In genomic region chr7:64907641-64908326, GRCh38 we compare ENCODE assay signal across 12 cellular contexts. TPM values are rescaled to one million over a fixed set of nuclear protein-coding genes. Genes with fewer than 3 reads are reported as not detected.
DNase-seq lines count a peak whose midpoint lies in the region; ATAC-seq and TF ChIP-seq lines count a peak whose summit lies in the region.
"Had no signal": no experiment of that assay in that cellular context is flagged by ENCODE, and none has a peak within 500 bp of the region (broad histone marks: within the 10 kb centered on the region; RNA-seq: fewer than 3 reads in every experiment).

No MANE protein-coding gene starts in this region.

- H3K4me1 Mint-ChIP-seq in stimulated activated naive CD8-positive, alpha-beta T cell treated with anti-CD3 and anti-CD28 coated beads, Interleukin-15, Interleukin-2, amounts not matched to agents 100 ng/mL and 50 ng/mL, for 24 hours (ENCODE audit: low read depth): peaks cover 63% of the 10 kb centered on the region
- H3K4me1 Mint-ChIP-seq in stimulated activated naive CD8-positive, alpha-beta T cell treated with anti-CD3 and anti-CD28 coated beads, Interleukin-15, amount 100 ng/mL, for 72 hours: peaks cover 53% of the 10 kb centered on the region
- peaks cover 39% of the 10 kb centered on the region for H3K4me1 Mint-ChIP-seq in endodermal cell

- H3K4me3 ChIP-seq in iPS-20b (ENCODE audit: low read length): no peak overlapping the region
- no peak overlapping the region for H3K4me3 ChIP-seq in hepatocyte
- no peak overlapping the region for H3K4me3 ChIP-seq in endodermal cell (ENCODE audit: low read length)

- H3K27me3 Mint-ChIP-seq in stimulated activated naive CD8-positive, alpha-beta T cell treated with anti-CD3 and anti-CD28 coated beads, Interleukin-15, Interleukin-2, amounts not matched to agents 100 ng/mL and 50 ng/mL, for 24 hours: no peaks in the 10 kb centered on the region
- no peaks in the 10 kb centered on the region for H3K27me3 Mint-ChIP-seq in stimulated activated naive CD8-positive, alpha-beta T cell treated with anti-CD3 and anti-CD28 coated beads, Interleukin-15, amount 100 ng/mL, for 72 hours
- H3K27me3 Mint-ChIP-seq in endodermal cell (ENCODE audit: insufficient read depth): no peaks in the 10 kb centered on the region

- no peak overlapping the region for H3K4me2 ChIP-seq in hepatocyte

- H4K20me1 ChIP-seq in hepatocyte (ENCODE audit: insufficient read depth, poor library complexity, severe bottlenecking): no peaks in the 10 kb centered on the region

- 59% methylated on average over 5 of the region's 5 CpGs for WGBS in hepatocyte (ENCODE audit: low lambda C conversion rate, missing lambda C conversion rate)
- 74 to 82% methylated on average over 1 to 5 of the region's 5 CpGs for WGBS in endodermal cell (ENCODE audit: insufficient coverage in 1 of 2, insufficient read length in 1 of 2), 2 experiments

- H3K27ac ChIP-seq in iPS-20b (ENCODE audit: low read length): no peak overlapping the region
- H3K27ac ChIP-seq in hepatocyte: no peak overlapping the region
- H3K27ac ChIP-seq in endodermal cell (ENCODE audit: low read depth, low read length): no peak overlapping the region

- H3K9me2 ChIP-seq in hepatocyte (replicated peaks; ENCODE audit: insufficient read depth): no peaks in the 10 kb centered on the region

- peaks cover 87% of the 10 kb centered on the region for H3K79me2 ChIP-seq in hepatocyte

- no peak for ATAC-seq in stimulated activated naive CD8-positive, alpha-beta T cell treated with anti-CD3 and anti-CD28 coated beads, Interleukin-15, amount 100 ng/mL, for 72 hours
- ATAC-seq: PC-3 had no signal

- TF ChIP-seq CTCF in hepatocyte (IDR thresholded peaks at IDR 0.05; ENCODE audit: poor library complexity): no peak
- TF ChIP-seq CTCF in endodermal cell (conservative IDR thresholded peaks at IDR 0.05): no peak

- H3K4me3 Mint-ChIP-seq in stimulated activated naive CD8-positive, alpha-beta T cell treated with anti-CD3 and anti-CD28 coated beads, Interleukin-15, Interleukin-2, amounts not matched to agents 100 ng/mL and 50 ng/mL, for 24 hours: no peak overlapping the region
- H3K4me3 Mint-ChIP-seq in stimulated activated naive CD8-positive, alpha-beta T cell treated with anti-CD3 and anti-CD28 coated beads, Interleukin-15, amount 100 ng/mL, for 72 hours: no peak overlapping the region
- no peak overlapping the region for H3K4me3 Mint-ChIP-seq in endodermal cell

- H3K9me3 ChIP-seq in iPS-20b (ENCODE audit: insufficient read depth, low read depth, low read length) (no peaks in the 10 kb centered on the region), hepatocyte (ENCODE audit: low read depth) (no peaks in the 10 kb centered on the region), endodermal cell (ENCODE audit: control insufficient read depth, low read length) (peaks cover 37% of the 10 kb centered on the region)

- peaks cover 8% of the 10 kb centered on the region; the same call in 1 of the 2 replicates for H3K36me3 ChIP-seq in iPS-20b (ENCODE audit: insufficient read depth, low read depth, low read length)
- no peaks in the 10 kb centered on the region for H3K36me3 ChIP-seq in hepatocyte (replicated peaks; ENCODE audit: insufficient read depth, low read depth)
- H3K36me3 ChIP-seq in endodermal cell (ENCODE audit: control insufficient read depth, insufficient read depth, low read length): peaks cover 17% of the 10 kb centered on the region

- H2AFZ ChIP-seq in hepatocyte: no peak overlapping the region

- peaks cover 15% of the 10 kb centered on the region; the same call in 1 of the 2 replicates for H3K4me1 ChIP-seq in iPS-20b (ENCODE audit: insufficient read depth, low read length)
- no peaks in the 10 kb centered on the region for H3K4me1 ChIP-seq in hepatocyte (ENCODE audit: insufficient read depth)
- no peaks in the 10 kb centered on the region for H3K4me1 ChIP-seq in endodermal cell (ENCODE audit: control insufficient read depth, insufficient read depth, low read length)

- H3K27me3 ChIP-seq in iPS-20b (ENCODE audit: insufficient read depth, low read length): no peaks in the 10 kb centered on the region
- H3K27me3 ChIP-seq in hepatocyte: no peaks in the 10 kb centered on the region
- H3K27me3 ChIP-seq in endodermal cell (ENCODE audit: control insufficient read depth, insufficient read depth, low read length, poor library complexity, severe bottlenecking): no peaks in the 10 kb centered on the region

- H3K9me3 Mint-ChIP-seq in stimulated activated naive CD8-positive, alpha-beta T cell treated with anti-CD3 and anti-CD28 coated beads, Interleukin-15, Interleukin-2, amounts not matched to agents 100 ng/mL and 50 ng/mL, for 24 hours: peaks cover 9% of the 10 kb centered on the region
- peaks cover 0 to 9% of the 10 kb centered on the region in 2 donors for H3K9me3 Mint-ChIP-seq in stimulated activated naive CD8-positive, alpha-beta T cell treated with anti-CD3 and anti-CD28 coated beads, Interleukin-15, amount 100 ng/mL, for 72 hours
- peaks cover 18% of the 10 kb centered on the region for H3K9me3 Mint-ChIP-seq in endodermal cell

- H3K36me3 Mint-ChIP-seq in stimulated activated naive CD8-positive, alpha-beta T cell treated with anti-CD3 and anti-CD28 coated beads, Interleukin-15, Interleukin-2, amounts not matched to agents 100 ng/mL and 50 ng/mL, for 24 hours (ENCODE audit: low read depth): peaks cover 36% of the 10 kb centered on the region
- H3K36me3 Mint-ChIP-seq in endodermal cell (ENCODE audit: low read depth): peaks cover 19% of the 10 kb centered on the region

- H3K27ac Mint-ChIP-seq in stimulated activated naive CD8-positive, alpha-beta T cell treated with anti-CD3 and anti-CD28 coated beads, Interleukin-15, Interleukin-2, amounts not matched to agents 100 ng/mL and 50 ng/mL, for 24 hours: peak overlapping the region; percentile 2
- peak overlapping the region in 1 of 2 donors; percentile 14 for H3K27ac Mint-ChIP-seq in stimulated activated naive CD8-positive, alpha-beta T cell treated with anti-CD3 and anti-CD28 coated beads, Interleukin-15, amount 100 ng/mL, for 72 hours
- H3K27ac Mint-ChIP-seq in endodermal cell: no peak overlapping the region

- no peak for DNase-seq in stimulated activated naive CD8-positive, alpha-beta T cell treated with anti-CD3 and anti-CD28 coated beads, Interleukin-15, amount 100 ng/mL, for 72 hours
- DNase-seq in SK-N-DZ (ENCODE audit: low spot score): peak; percentile 52
- no peak for DNase-seq in hepatocyte (ENCODE audit: low spot score)
- DNase-seq in endodermal cell: no peak
- no peak for DNase-seq in NCI-H1417 treated with DMSO at 0.1 percent for 48 hours (lab: John Stamatoyannopoulos, UW)
- DNase-seq in stimulated activated naive CD4-positive, alpha-beta T cell (lab: John Stamatoyannopoulos, UW): no peak
- DNase-seq: caudate nucleus, hippocampal formation, nucleus accumbens, PC-3 had no signal

- H3K9ac ChIP-seq in iPS-20b (ENCODE audit: low read depth, low read length) (0 out of 2 replicates have a peak overlapping the region, but pooled peaks have one; percentile 14), endodermal cell (ENCODE audit: extremely low read depth, low read length, poor library complexity, severe bottlenecking) (no peak overlapping the region)

RNA-seq across cellular contexts. Expression of gene ZNF273, which starts 4.7 kb away (rescaled TPM):
- polyA plus RNA-seq in SK-N-DZ (2014; cell fraction: cytosol; rRNA removed): 12.1 and 17.3 TPM in 2 replicates
- 7.4 and 12.8 TPM in 2 replicates for polyA plus RNA-seq in SK-N-DZ (2014; cell fraction: nucleus; rRNA removed)
- total RNA-seq in hepatocyte (4.9 and 8.4 TPM in 2 replicates), endodermal cell (10 to 100 TPM; 15.5 to 20.5 TPM)
- polyA plus RNA-seq in hepatocyte: 3.2 and 4.1 TPM in 2 replicates
- 16.2 TPM for polyA plus RNA-seq in endodermal cell (2013, experiment 1 of 2)
- 16.7 TPM for polyA plus RNA-seq in endodermal cell (2013, experiment 2 of 2)
